ENCODE assay signal across 14 cellular contexts in genomic region chr16:77993111-77993571, GRCh38. TPM values are rescaled to one million over a fixed set of nuclear protein-coding genes. Genes with fewer than 3 reads are reported as not detected.
A peak's percentile ranks its signal among the peaks of the same experiment; 100 is the strongest.
DNase-seq lines count a peak whose midpoint lies in the region; ATAC-seq and TF ChIP-seq lines count a peak whose summit lies in the region.
"Had no signal": no experiment of that assay in that cellular context is flagged by ENCODE, and none has a peak within 500 bp of the region (broad histone marks: within the 10 kb centered on the region; RNA-seq: fewer than 3 reads in every experiment).

No MANE protein-coding gene starts in this region.

- DNase-seq in GM04503 (ENCODE audit: low read depth) (peak; percentile 10), RPMI7951 (ENCODE audit: low read depth) (peak; percentile 82), sigmoid colon (no peak), RKO (ENCODE audit: low spot score) (no peak), ecto neural progenitor cell (ENCODE audit: low spot score) (no peak), BE2C (no peak)
- DNase-seq: activated naive CD4-positive, alpha-beta T cell; effector CD4-positive, alpha-beta T cell; kidney glomerular epithelial cell; NK-92 treated with Interleukin-12 subunit alpha and Interleukin-12 subunit beta, amount 100 ng/mL, for 24 hours had no signal

- no peaks in the 10 kb centered on the region for H3K36me3 ChIP-seq in gastroesophageal sphincter
- no peaks in the 10 kb centered on the region for H3K36me3 ChIP-seq in sigmoid colon
- no peaks in the 10 kb centered on the region for H3K36me3 ChIP-seq in BE2C

- ATAC-seq in gastroesophageal sphincter (peak; percentile 75), HG03045 (IDR thresholded peaks at IDR 0.05; ENCODE audit: unreplicated experiment) (no peak)

- peak overlapping the region; percentile 66 to 76 (median 70) for H3K27ac ChIP-seq in gastroesophageal sphincter
- peak overlapping the region; percentile 46 to 82 (median 68) for H3K27ac ChIP-seq in sigmoid colon
- H3K27ac ChIP-seq: KMS-11 had no signal

- no peak overlapping the region for H3K4me3 ChIP-seq in gastroesophageal sphincter
- no peak overlapping the region for H3K4me3 ChIP-seq in sigmoid colon
- no peak overlapping the region for H3K4me3 ChIP-seq in BE2C (ENCODE audit: low read depth, low read length)
- H3K4me3 ChIP-seq: skin epidermis had no signal

- H3K4me1 ChIP-seq in gastroesophageal sphincter, result peaks cover 0 to 16% (median 0%) of the 10 kb centered on the region in 3 donors
- peaks cover 0 to 15% (median 12%) of the 10 kb centered on the region in 4 donors for H3K4me1 ChIP-seq in sigmoid colon
- no peaks in the 10 kb centered on the region for H3K4me1 ChIP-seq in BE2C

- TF ChIP-seq POLR2A in gastroesophageal sphincter (IDR thresholded peaks at IDR 0.05) (no peak), sigmoid colon (IDR thresholded peaks at IDR 0.05) (no peak)

- H3K27me3 ChIP-seq in gastroesophageal sphincter (no peaks in the 10 kb centered on the region), sigmoid colon (no peaks in the 10 kb centered on the region), BE2C (no peaks in the 10 kb centered on the region)

- WGBS in gastroesophageal sphincter (ENCODE audit: low coverage in 1 of 2), 2 donors, result 50 to 83% methylated on average over 1 to 2 of the region's 3 CpGs
- WGBS in sigmoid colon, 2 donors, result 40 to 48% methylated on average over 3 of the region's 3 CpGs

- no peak for TF ChIP-seq EP300 in gastroesophageal sphincter (IDR thresholded peaks at IDR 0.05)
- TF ChIP-seq EP300 in sigmoid colon (IDR thresholded peaks at IDR 0.05), result no peak

- no peak for TF ChIP-seq CTCF in gastroesophageal sphincter (IDR thresholded peaks at IDR 0.05)
- TF ChIP-seq CTCF in sigmoid colon (IDR thresholded peaks at IDR 0.05), result no peak
- no peak for TF ChIP-seq CTCF in BE2C (IDR thresholded peaks at IDR 0.05; ENCODE audit: low read depth, low read length)

- H3K9me3 ChIP-seq in gastroesophageal sphincter (peaks cover 0 to 11% (median 0%) of the 10 kb centered on the region in 3 donors), sigmoid colon (peaks cover 0 to 12% (median 1%) of the 10 kb centered on the region in 4 donors), BE2C (no peaks in the 10 kb centered on the region)

- intact Hi-C loops in sigmoid colon (cut with DNase I), result no loop called here

RNA-seq across cellular contexts. Expression of gene CLEC3A, which starts 29.2 kb away (rescaled TPM):
- 0.29 TPM in 1 of 2 replicates, not detected in the other for total RNA-seq in RPMI7951 (2014; rRNA removed; shearing (Covaris generic))
- total RNA-seq in gastroesophageal sphincter, result under 1 TPM in 2 of 4 donors, not detected in 2; 0.27 to 0.47 TPM
- not detected for total RNA-seq in sigmoid colon
- not detected for polyA plus RNA-seq in sigmoid colon
- polyA plus RNA-seq in BE2C (2012; ENCODE audit: insufficient read depth, insufficient read length, low read depth), result not detected

Comparison
In these comparisons a context has a peak if more than half of its experiments do, and no peak if none do; other contexts are left out.
1. DNase-seq: peak in GM04503 (single experiment) and RPMI7951 (single experiment); none in sigmoid colon (single experiment), RKO (single experiment), ecto neural progenitor cell (single experiment) and BE2C (single experiment).